Comparison of ENCODE assay signal across 9 cellular contexts in the genomic region with DNA sequence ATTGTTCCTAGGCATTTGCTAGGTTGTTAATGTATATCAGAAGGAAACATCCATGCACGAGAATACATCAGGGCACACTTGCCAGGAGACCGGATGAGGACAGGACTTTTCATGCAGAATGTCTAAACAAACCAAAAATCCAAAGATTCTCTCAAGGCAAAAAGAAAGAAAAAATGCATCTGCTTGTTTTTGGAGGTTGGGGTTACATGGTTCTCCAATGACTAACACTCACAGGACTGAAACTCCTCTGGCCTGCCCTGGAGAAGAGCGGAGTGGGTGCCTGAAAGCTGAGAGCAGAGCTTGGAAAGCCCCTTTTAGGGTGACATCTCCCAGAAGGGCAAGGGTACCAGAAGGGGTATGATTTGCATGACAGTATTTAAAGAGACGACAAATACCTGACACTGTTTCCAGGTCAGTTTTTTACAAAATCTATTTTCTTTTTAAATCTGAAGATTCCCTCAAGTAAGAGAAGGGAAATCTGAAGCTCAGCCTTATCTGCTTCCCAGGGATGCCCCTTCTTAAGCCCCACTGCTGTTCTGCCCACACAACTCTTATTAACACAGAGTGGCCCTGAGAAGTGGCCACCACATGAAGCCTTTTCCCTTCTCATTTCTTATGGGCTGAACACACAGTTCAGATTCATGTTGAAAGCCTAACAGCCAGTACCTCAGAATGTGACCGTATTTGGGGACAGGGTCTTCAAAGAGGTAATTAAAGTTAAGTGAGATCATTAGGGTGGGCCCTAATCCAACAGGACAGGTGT.
DNase-seq lines count a peak whose midpoint lies in the region; ATAC-seq lines count a peak whose summit lies in the region.
"Had no signal": no experiment of that assay in that cellular context is flagged by ENCODE, and none has a peak within 500 bp of the region (broad histone marks: within the 10 kb centered on the region; RNA-seq: fewer than 3 reads in every experiment).

No MANE protein-coding gene starts in this region.

- H3K36me3 ChIP-seq in SJCRH30, result no peaks in the 10 kb centered on the region
- no peaks in the 10 kb centered on the region for H3K36me3 ChIP-seq in effector memory CD4-positive, alpha-beta T cell (ENCODE audit: control insufficient read depth, insufficient read depth, low read length)

- ATAC-seq in HG03060 (IDR thresholded peaks at IDR 0.05; ENCODE audit: low read depth, unreplicated experiment), result peak; percentile 78

- no peaks in the 10 kb centered on the region for H3K9me3 ChIP-seq in SJCRH30 (replicated peaks)
- H3K9me3 ChIP-seq in effector memory CD4-positive, alpha-beta T cell (ENCODE audit: control insufficient read depth, low read length), result no peaks in the 10 kb centered on the region

- H3K27ac ChIP-seq in SJCRH30, result no peak overlapping the region
- no peak overlapping the region for H3K27ac ChIP-seq in effector memory CD4-positive, alpha-beta T cell (ENCODE audit: insufficient read depth, low read length, poor library complexity, severe bottlenecking)

- H3K4me1 ChIP-seq in SJCRH30, result no peaks in the 10 kb centered on the region
- H3K4me1 ChIP-seq in effector memory CD4-positive, alpha-beta T cell (ENCODE audit: control insufficient read depth, insufficient read depth, low read length, poor library complexity, severe bottlenecking), result no peaks in the 10 kb centered on the region

- no peaks in the 10 kb centered on the region for H3K27me3 ChIP-seq in SJCRH30
- H3K27me3 ChIP-seq in effector memory CD4-positive, alpha-beta T cell (replicated peaks; ENCODE audit: control insufficient read depth, insufficient read depth, low read length, poor library complexity, severe bottlenecking), result no peaks in the 10 kb centered on the region

- DNase-seq in stimulated activated CD8-positive, alpha-beta memory T cell treated with anti-CD3 and anti-CD28 coated beads, Interleukin-15, amount 100 ng/mL, for 48 hours (ENCODE audit: low read depth in 2 of 2), result peak; percentile 3 to 9
- DNase-seq in stimulated activated CD8-positive, alpha-beta memory T cell treated with anti-CD3 and anti-CD28 coated beads, Interleukin-4, amount 100 ng/mL, for 48 hours, result no peak
- peak; percentile 79 for DNase-seq in astrocyte of the hippocampus (ENCODE audit: low read depth, low spot score)
- DNase-seq in SJCRH30, result no peak
- DNase-seq in GDM1 (lab: John Stamatoyannopoulos, UW), result no peak
- no peak for DNase-seq in effector memory CD4-positive, alpha-beta T cell
- no peak for DNase-seq in HPDE6-E6E7 (ENCODE audit: extremely low spot score)
- DNase-seq: activated naive CD8-positive, alpha-beta T cell treated with anti-CD3 and anti-CD28 coated beads, Interleukin-2, amount 10 ng/mL, durations not matched to agents 7 days and 5 days had no signal

- no peak overlapping the region for H3K4me3 ChIP-seq in SJCRH30
- no peak overlapping the region for H3K4me3 ChIP-seq in effector memory CD4-positive, alpha-beta T cell (ENCODE audit: insufficient read depth, low read depth, low read length, poor library complexity, severe bottlenecking)

Comparison
In these comparisons a context has a peak if more than half of its experiments do, and no peak if none do; other contexts are left out.
1. DNase-seq: peak in stimulated activated CD8-positive, alpha-beta memory T cell treated with anti-CD3 and anti-CD28 coated beads, Interleukin-15, amount 100 ng/mL, for 48 hours (2 of 2) and astrocyte of the hippocampus (single experiment); none in stimulated activated CD8-positive, alpha-beta memory T cell treated with anti-CD3 and anti-CD28 coated beads, Interleukin-4, amount 100 ng/mL, for 48 hours (single experiment), SJCRH30 (0 of 2), GDM1 (single experiment), effector memory CD4-positive, alpha-beta T cell (0 of 3) and HPDE6-E6E7 (single experiment).